In genomic region chr7:17269345-17270221, GRCh38 we compare ENCODE assay signal across 2 cellular contexts.
TF ChIP-seq lines count a peak whose summit lies in the region.

No MANE protein-coding gene starts in this region.

TF ChIP-seq in A549, 52 proteins besides CTCF, POLR2A, EP300 and RAD21 (continued from another document):
- TF ChIP-seq E2F6 (IDR thresholded peaks at IDR 0.05; ENCODE audit: borderline replicate concordance, low read depth) (no peak), FOSL2 (IDR thresholded peaks at IDR 0.05) (no peak), FOSL2 (CRISPR knock-in tag; IDR thresholded peaks at IDR 0.05) (no peak), NFE2L2 (conservative IDR thresholded peaks at IDR 0.05; ENCODE audit: low read length) (no peak), RCOR1 (IDR thresholded peaks at IDR 0.05; ENCODE audit: low read depth, low read length) (no peak), RARB (CRISPR knock-in tag; IDR thresholded peaks at IDR 0.05) (no peak), MYC (IDR thresholded peaks at IDR 0.05; ENCODE audit: borderline replicate concordance, low read length) (no peak), BHLHE40 (IDR thresholded peaks at IDR 0.05; ENCODE audit: low read depth, low read length) (no peak), SREBF2 (IDR thresholded peaks at IDR 0.05) (no peak)
- TF ChIP-seq, protein P1, sequence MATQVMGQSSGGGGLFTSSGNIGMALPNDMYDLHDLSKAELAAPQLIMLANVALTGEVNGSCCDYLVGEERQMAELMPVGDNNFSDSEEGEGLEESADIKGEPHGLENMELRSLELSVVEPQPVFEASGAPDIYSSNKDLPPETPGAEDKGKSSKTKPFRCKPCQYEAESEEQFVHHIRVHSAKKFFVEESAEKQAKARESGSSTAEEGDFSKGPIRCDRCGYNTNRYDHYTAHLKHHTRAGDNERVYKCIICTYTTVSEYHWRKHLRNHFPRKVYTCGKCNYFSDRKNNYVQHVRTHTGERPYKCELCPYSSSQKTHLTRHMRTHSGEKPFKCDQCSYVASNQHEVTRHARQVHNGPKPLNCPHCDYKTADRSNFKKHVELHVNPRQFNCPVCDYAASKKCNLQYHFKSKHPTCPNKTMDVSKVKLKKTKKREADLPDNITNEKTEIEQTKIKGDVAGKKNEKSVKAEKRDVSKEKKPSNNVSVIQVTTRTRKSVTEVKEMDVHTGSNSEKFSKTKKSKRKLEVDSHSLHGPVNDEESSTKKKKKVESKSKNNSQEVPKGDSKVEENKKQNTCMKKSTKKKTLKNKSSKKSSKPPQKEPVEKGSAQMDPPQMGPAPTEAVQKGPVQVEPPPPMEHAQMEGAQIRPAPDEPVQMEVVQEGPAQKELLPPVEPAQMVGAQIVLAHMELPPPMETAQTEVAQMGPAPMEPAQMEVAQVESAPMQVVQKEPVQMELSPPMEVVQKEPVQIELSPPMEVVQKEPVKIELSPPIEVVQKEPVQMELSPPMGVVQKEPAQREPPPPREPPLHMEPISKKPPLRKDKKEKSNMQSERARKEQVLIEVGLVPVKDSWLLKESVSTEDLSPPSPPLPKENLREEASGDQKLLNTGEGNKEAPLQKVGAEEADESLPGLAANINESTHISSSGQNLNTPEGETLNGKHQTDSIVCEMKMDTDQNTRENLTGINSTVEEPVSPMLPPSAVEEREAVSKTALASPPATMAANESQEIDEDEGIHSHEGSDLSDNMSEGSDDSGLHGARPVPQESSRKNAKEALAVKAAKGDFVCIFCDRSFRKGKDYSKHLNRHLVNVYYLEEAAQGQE (IDR thresholded peaks at IDR 0.05): no peak

TF ChIP-seq in GM23338, 12 proteins besides CTCF, POLR2A, EP300 and RAD21:
- TF ChIP-seq ZNF462 (CRISPR knock-in tag; IDR thresholded peaks at IDR 0.05) (no peak), JUNB (IDR thresholded peaks at IDR 0.05; ENCODE audit: unreplicated experiment) (no peak), ZNF114 (CRISPR knock-in tag; IDR thresholded peaks at IDR 0.05) (no peak), POLR2AphosphoS5 (IDR thresholded peaks at IDR 0.05; ENCODE audit: low read depth) (no peak), EZH2phosphoT487 (IDR thresholded peaks at IDR 0.05; ENCODE audit: unreplicated experiment) (no peak), ETS1 (IDR thresholded peaks at IDR 0.05) (no peak), ZNF331 (CRISPR knock-in tag; IDR thresholded peaks at IDR 0.05; ENCODE audit: low read depth) (no peak), EZH2 (IDR thresholded peaks at IDR 0.05; ENCODE audit: low read depth, unreplicated experiment) (no peak), NANOG (IDR thresholded peaks at IDR 0.05; ENCODE audit: borderline replicate concordance) (no peak), CREB1 (CRISPR knock-in tag; IDR thresholded peaks at IDR 0.05; ENCODE audit: low read depth) (no peak), STAT1 (IDR thresholded peaks at IDR 0.05; ENCODE audit: unreplicated experiment) (no peak)
- TF ChIP-seq, protein P1 (IDR thresholded peaks at IDR 0.05; ENCODE audit: unreplicated experiment): no peak
